8 cellular contexts compared by ENCODE assay signal in the genomic region with DNA sequence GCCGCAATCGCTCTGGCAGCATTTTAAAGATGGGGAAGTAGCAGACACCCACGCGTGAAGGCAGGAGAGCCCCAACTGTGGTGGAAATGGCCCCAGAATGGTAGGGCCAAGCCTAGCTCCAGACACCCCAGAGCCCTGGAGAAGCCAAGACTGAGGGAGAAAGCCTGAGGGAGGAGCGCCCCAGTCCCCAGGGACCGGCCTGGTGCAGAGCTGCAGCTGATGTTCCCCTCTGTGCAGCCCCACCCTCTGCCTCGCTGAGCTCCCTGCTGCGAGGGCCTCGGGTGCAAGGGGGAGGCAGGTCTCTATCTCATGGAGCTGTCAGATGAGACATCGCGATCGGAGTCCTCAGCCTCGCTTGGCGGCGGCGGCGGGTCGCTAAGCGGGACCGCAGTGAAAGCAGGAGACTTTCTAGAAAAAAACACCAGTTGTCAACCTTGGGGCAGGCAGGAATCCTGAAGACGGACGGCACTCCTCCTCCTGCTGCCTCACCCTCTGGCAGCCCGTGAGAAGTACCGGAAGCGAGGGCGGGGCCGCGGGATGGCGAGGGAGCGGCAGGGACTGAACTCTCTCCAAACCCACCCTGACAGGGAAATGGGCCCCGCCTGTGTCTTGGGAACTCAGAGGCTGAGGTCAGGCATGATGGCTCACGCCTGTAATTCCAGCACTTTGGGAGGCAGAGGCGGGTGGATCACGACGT. TPM values are rescaled to one million over a fixed set of nuclear protein-coding genes. Genes with fewer than 3 reads are reported as not detected.
DNase-seq lines count a peak whose midpoint lies in the region; ATAC-seq and TF ChIP-seq lines count a peak whose summit lies in the region.

No MANE protein-coding gene starts in this region.

- peak overlapping the region; percentile 83 for H3K27ac Mint-ChIP-seq in activated naive CD8-positive, alpha-beta T cell

- no peaks in the 10 kb centered on the region for H3K27me3 ChIP-seq in heart left ventricle

- peak in 1 of 2 donors; percentile 24 for TF ChIP-seq POLR2A in heart left ventricle (IDR thresholded peaks at IDR 0.05)

- peaks cover 3 to 71% (median 49%) of the 10 kb centered on the region in 12 donors for H3K4me1 ChIP-seq in heart left ventricle

- H3K36me3 Mint-ChIP-seq in activated naive CD8-positive, alpha-beta T cell: peaks cover 6% of the 10 kb centered on the region

- ATAC-seq in heart left ventricle (peak; percentile 35 to 83 (median 69)), sciatic nerve (peak; percentile 92)

- H3K4me3 Mint-ChIP-seq in activated naive CD8-positive, alpha-beta T cell: peak overlapping the region; percentile 76

- H3K4me3 ChIP-seq in AG10803 (ENCODE audit: low read length): peak overlapping the region; percentile 17; the same call in 1 of the 2 replicates
- H3K4me3 ChIP-seq in heart left ventricle: peak overlapping the region in 6 of 12 donors; percentile 0 to 29 (median 18)

- peaks cover 0 to 88% (median 72%) of the 10 kb centered on the region in 9 donors for H3K36me3 ChIP-seq in heart left ventricle

- peak overlapping the region in 11 of 12 donors; percentile 72 to 90 (median 77) for H3K27ac ChIP-seq in heart left ventricle

- no peaks in the 10 kb centered on the region for H3K9me3 Mint-ChIP-seq in activated naive CD8-positive, alpha-beta T cell (ENCODE audit: low read depth)

- peaks cover 34% of the 10 kb centered on the region for H3K4me1 Mint-ChIP-seq in activated naive CD8-positive, alpha-beta T cell (ENCODE audit: low read depth)

- TF ChIP-seq CTCF in AG10803 (conservative IDR thresholded peaks at IDR 0.05; ENCODE audit: low read length): no peak
- no peak for TF ChIP-seq CTCF in heart left ventricle (IDR thresholded peaks at IDR 0.05)

- intact Hi-C loops in heart left ventricle (cut with DNase I) (no loop called here), sciatic nerve (cut with DNase I) (loop anchor here (10.0 kb wide), 1 partner anchor 116 kb away; no protein-coding TSS in a partner anchor)

- 30 to 45% (median 34%) methylated on average over 31 to 35 of the region's 35 CpGs for WGBS in heart left ventricle, 4 donors

- H3K9me3 ChIP-seq in heart left ventricle: no peaks in the 10 kb centered on the region

- H3K27me3 Mint-ChIP-seq in activated naive CD8-positive, alpha-beta T cell: no peaks in the 10 kb centered on the region

- DNase-seq in AG10803 (ENCODE audit: low read depth) (peak; percentile 97), H4 (ENCODE audit: low spot score) (peak; percentile 97), NOMO-1 (lab: John Stamatoyannopoulos, UW; ENCODE audit: unreplicated experiment in 2 of 2) (peak; percentile 22 to 46), heart left ventricle (peak; percentile 87 to 94 (median 91)), sciatic nerve (ENCODE audit: low spot score) (peak; percentile 91), inferior parietal cortex (ENCODE audit: extremely low spot score) (no peak), NCI-H446 treated with DMSO at 0.1 percent for 48 hours (lab: John Stamatoyannopoulos, UW) (no peak)

RNA-seq across cellular contexts. Expression of a gene that starts 6.0 kb away (rescaled TPM):
- total RNA-seq in H4 (2014; rRNA removed; shearing (Covaris generic)): 9,561 and 11,555 TPM in 2 replicates
- total RNA-seq in heart left ventricle (1,000 to 10,000 TPM; 3,379 to 7,430 (median 4,887) TPM), sciatic nerve (1,200 TPM)
- 1,000 to 10,000 TPM; 4,589 to 6,374 TPM for polyA plus RNA-seq in heart left ventricle

RNA-seq across cellular contexts. Expression of a gene that starts 15.5 kb away (rescaled TPM):
- total RNA-seq in H4 (2014; rRNA removed; shearing (Covaris generic)): 2.1 and 5.4 TPM in 2 replicates
- total RNA-seq in heart left ventricle (10 to 100 TPM; 13.2 to 27.5 (median 15.0) TPM), sciatic nerve (38.7 TPM)
- 10 to 100 TPM; 10.3 to 15.4 TPM for polyA plus RNA-seq in heart left ventricle

RNA-seq across cellular contexts. Expression of a gene that starts 27.8 kb away (rescaled TPM):
- 64.3 and 90.3 TPM in 2 replicates for total RNA-seq in H4 (2014; rRNA removed; shearing (Covaris generic))
- total RNA-seq in heart left ventricle (10 to 100 TPM; 12.9 to 23.8 (median 16.5) TPM), sciatic nerve (27.6 TPM)
- polyA plus RNA-seq in heart left ventricle: 10 to 100 TPM; 15.4 to 30.1 TPM

RNA-seq across cellular contexts. Expression of a gene that starts 46.4 kb away (rescaled TPM):
- 126 and 187 TPM in 2 replicates for total RNA-seq in H4 (2014; rRNA removed; shearing (Covaris generic))
- total RNA-seq in heart left ventricle (10 to 100 TPM in 8 of 9 donors, 1 to 10 TPM in 1; 8.4 to 22.4 (median 11.3) TPM), sciatic nerve (21.3 TPM)
- 1 to 10 TPM; 3.3 to 8.1 TPM for polyA plus RNA-seq in heart left ventricle

RNA-seq across cellular contexts. Expression of a gene that starts 47.3 kb away (rescaled TPM):
- total RNA-seq in H4 (2014; rRNA removed; shearing (Covaris generic)): 286 and 368 TPM in 2 replicates
- total RNA-seq in heart left ventricle (100 to 1,000 TPM in 8 of 9 donors, 10 to 100 TPM in 1; 95.6 to 300 (median 228) TPM), sciatic nerve (117 TPM)
- 100 to 1,000 TPM; 164 to 210 TPM for polyA plus RNA-seq in heart left ventricle

Comparison
In these comparisons a context has a peak if more than half of its experiments do, and no peak if none do; other contexts are left out.
1. DNase-seq: peak in AG10803 (single experiment), H4 (single experiment), NOMO-1 (2 of 2), heart left ventricle (5 of 5) and sciatic nerve (single experiment); none in inferior parietal cortex (single experiment) and NCI-H446 treated with DMSO at 0.1 percent for 48 hours (single experiment).